Comparison of ENCODE assay signal across 9 cellular contexts in the genomic region with DNA sequence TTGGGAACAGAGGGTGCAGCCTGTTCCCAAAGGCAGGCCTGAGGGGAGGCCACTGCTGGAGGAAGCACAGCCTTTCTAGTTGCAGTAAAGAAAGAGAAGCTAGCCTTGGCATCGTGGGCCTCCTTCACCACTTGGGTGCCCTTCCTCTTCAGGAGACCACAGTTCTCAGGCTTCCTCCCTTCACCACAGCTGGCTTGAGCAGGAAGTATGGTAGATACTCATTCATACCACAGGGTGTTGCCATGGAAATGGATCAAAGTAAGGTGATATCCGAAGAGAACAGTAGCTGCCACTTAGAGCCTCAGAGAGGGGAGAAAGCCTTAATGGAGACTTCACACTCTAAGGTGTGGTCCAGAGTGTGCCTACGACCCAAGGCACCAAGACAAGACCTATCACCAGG.
DNase-seq lines count a peak whose midpoint lies in the region; ATAC-seq and TF ChIP-seq lines count a peak whose summit lies in the region.
"Had no signal": no experiment of that assay in that cellular context is flagged by ENCODE, and none has a peak within 500 bp of the region (broad histone marks: within the 10 kb centered on the region; RNA-seq: fewer than 3 reads in every experiment).

No MANE protein-coding gene starts in this region.

- DNase-seq in NB4 (ENCODE audit: low read depth) (peak; percentile 74), esophagus squamous epithelium (lab: John Stamatoyannopoulos, UW) (no peak), amygdala (lab: John Stamatoyannopoulos, UW) (no peak), mesenteric fat pad (ENCODE audit: low spot score) (no peak), breast epithelium (ENCODE audit: low spot score in 2 of 2) (no peak)
- peak; percentile 44 for DNase-seq in activated naive CD4-positive, alpha-beta T cell treated with Interleukin-2 at 50 U/mL for 16 hours

- H3K36me3 ChIP-seq in esophagus squamous epithelium (no peaks in the 10 kb centered on the region), breast epithelium (no peaks in the 10 kb centered on the region)

- TF ChIP-seq POLR2A in GM18505 (IDR thresholded peaks at IDR 0.05; ENCODE audit: borderline replicate concordance, extremely low read depth, insufficient read depth, insufficient read length) (no peak), NB4 (IDR thresholded peaks at IDR 0.05; ENCODE audit: extremely low read depth, insufficient read length) (no peak), esophagus squamous epithelium (IDR thresholded peaks at IDR 0.05) (no peak), breast epithelium (IDR thresholded peaks at IDR 0.05) (no peak)

- H3K27me3 ChIP-seq in esophagus squamous epithelium (no peaks in the 10 kb centered on the region), breast epithelium (no peaks in the 10 kb centered on the region)

- intact Hi-C loops in esophagus squamous epithelium (cut with DNase I) (no loop called here), breast epithelium (cut with DNase I; ENCODE audit: low total_unique reads) (no loop called here)

- no peak overlapping the region for H3K27ac ChIP-seq in esophagus squamous epithelium
- no peak overlapping the region for H3K27ac ChIP-seq in breast epithelium

- H3K4me3 ChIP-seq in NB4 (ENCODE audit: low read depth, low read length) (no peak overlapping the region), esophagus squamous epithelium (no peak overlapping the region), breast epithelium (no peak overlapping the region)

- TF ChIP-seq CTCF in NB4 (IDR thresholded peaks at IDR 0.05; ENCODE audit: low read depth, low read length) (no peak), esophagus squamous epithelium (IDR thresholded peaks at IDR 0.05) (no peak), breast epithelium (IDR thresholded peaks at IDR 0.05) (no peak)

- ATAC-seq in GM18505 (IDR thresholded peaks at IDR 0.05; ENCODE audit: unreplicated experiment): peak; percentile 59
- ATAC-seq in HG02588 (IDR thresholded peaks at IDR 0.05; ENCODE audit: unreplicated experiment): peak; percentile 52
- ATAC-seq: HCT116 had no signal

- H3K4me1 ChIP-seq in esophagus squamous epithelium (peaks cover 0 to 25% (median 3%) of the 10 kb centered on the region in 3 donors), breast epithelium (no peaks in the 10 kb centered on the region)

- WGBS in esophagus squamous epithelium, 2 donors: 55 to 89% methylated on average over 3 of the region's 3 CpGs

- H3K9me3 ChIP-seq in esophagus squamous epithelium (no peaks in the 10 kb centered on the region), breast epithelium (no peaks in the 10 kb centered on the region)

Comparison
In these comparisons a context has a peak if more than half of its experiments do, and no peak if none do; other contexts are left out.
1. DNase-seq: peak in NB4 (single experiment) and activated naive CD4-positive, alpha-beta T cell treated with Interleukin-2 at 50 U/mL for 16 hours (single experiment); none in esophagus squamous epithelium (single experiment), amygdala (0 of 56), mesenteric fat pad (single experiment) and breast epithelium (0 of 2).